ENCODE assay signal across 19 cellular contexts in genomic region chr3:171415070-171415469, GRCh38. TPM values are rescaled to one million over a fixed set of nuclear protein-coding genes. Genes with fewer than 3 reads are reported as not detected.
DNase-seq lines count a peak whose midpoint lies in the region; ATAC-seq and TF ChIP-seq lines count a peak whose summit lies in the region.
"Had no signal": no experiment of that assay in that cellular context is flagged by ENCODE, and none has a peak within 500 bp of the region (broad histone marks: within the 10 kb centered on the region; RNA-seq: fewer than 3 reads in every experiment).

No MANE protein-coding gene starts in this region.

- no peaks in the 10 kb centered on the region for H3K27me3 ChIP-seq in lower lobe of right lung (ENCODE audit: low read depth)
- H3K27me3 ChIP-seq: cardiac muscle cell, Peyer's patch, tibial artery had no signal

- no peaks in the 10 kb centered on the region for H3K27me3 Mint-ChIP-seq in activated naive CD8-positive, alpha-beta T cell treated with anti-CD3 and anti-CD28 coated beads, Interleukin-2, amount 50 U/mL, for 24 hours
- H3K27me3 Mint-ChIP-seq: activated CD8-positive, alpha-beta T cell treated with anti-CD3 and anti-CD28 coated beads for 36 hours had no signal

- peaks cover 13% of the 10 kb centered on the region for H3K4me1 ChIP-seq in lower lobe of right lung
- H3K4me1 ChIP-seq: prostate gland had no signal

- H3K27ac Mint-ChIP-seq in activated naive CD8-positive, alpha-beta T cell treated with anti-CD3 and anti-CD28 coated beads, Interleukin-2, amount 50 U/mL, for 24 hours, result no peak overlapping the region
- H3K27ac Mint-ChIP-seq: activated CD8-positive, alpha-beta T cell treated with anti-CD3 and anti-CD28 coated beads for 36 hours had no signal

- H3K4me3 ChIP-seq in lower lobe of right lung, result no peak overlapping the region
- H3K4me3 ChIP-seq: cardiac muscle cell, Peyer's patch, prostate gland, tibial artery had no signal

- no peaks in the 10 kb centered on the region for H3K9me3 Mint-ChIP-seq in activated naive CD8-positive, alpha-beta T cell treated with anti-CD3 and anti-CD28 coated beads, Interleukin-2, amount 50 U/mL, for 24 hours
- H3K9me3 Mint-ChIP-seq: activated CD8-positive, alpha-beta T cell treated with anti-CD3 and anti-CD28 coated beads for 36 hours had no signal

- H3K9me3 ChIP-seq in lower lobe of right lung, result no peaks in the 10 kb centered on the region
- H3K9me3 ChIP-seq: Peyer's patch, prostate gland, tibial artery had no signal

- intact Hi-C loops in lower lobe of right lung (cut with DNase I), result no loop called here

- peaks cover 35% of the 10 kb centered on the region for H3K4me1 Mint-ChIP-seq in activated naive CD8-positive, alpha-beta T cell treated with anti-CD3 and anti-CD28 coated beads, Interleukin-2, amount 50 U/mL, for 24 hours

- DNase-seq in Daoy (ENCODE audit: low read depth), result peak; percentile 8
- DNase-seq in NCI-H226, result peak; percentile 85
- peak; percentile 26 for DNase-seq in dedifferentiated amniotic fluid mesenchymal stem cell (ENCODE audit: extremely low spot score)
- no peak for DNase-seq in lower lobe of right lung
- no peak for DNase-seq in NCI-H1436 (lab: John Stamatoyannopoulos, UW)
- DNase-seq in iPS-NIHi7 (ENCODE audit: extremely low spot score), result no peak
- DNase-seq in GM19240 (ENCODE audit: insufficient read length, low spot score), result no peak
- DNase-seq in activated naive CD8-positive, alpha-beta T cell treated with anti-CD3 and anti-CD28 coated beads, Interleukin-2, amount 50 U/mL, for 24 hours, result no peak
- DNase-seq: activated CD8-positive, alpha-beta T cell treated with anti-CD3 and anti-CD28 coated beads for 36 hours; activated gamma-delta T cell; AML-193; NCI-H1105; NCI-H510A; Peyer's patch; stimulated activated CD4-positive, alpha-beta T cell treated with anti-CD3 and anti-CD28 coated beads, Interleukin-2, amount 100 ng/mL, for 24 hours; tibial artery had no signal

- peak; percentile 59 to 75 for ATAC-seq in lower lobe of right lung
- no peak for ATAC-seq in activated naive CD8-positive, alpha-beta T cell treated with anti-CD3 and anti-CD28 coated beads, Interleukin-2, amount 50 U/mL, for 24 hours
- ATAC-seq: activated CD8-positive, alpha-beta T cell treated with anti-CD3 and anti-CD28 coated beads for 36 hours; HepG2 had no signal

- no peak for TF ChIP-seq CTCF in lower lobe of right lung (IDR thresholded peaks at IDR 0.05)

- no peak overlapping the region for H3K27ac ChIP-seq in lower lobe of right lung
- H3K27ac ChIP-seq: cardiac muscle cell, Peyer's patch, prostate gland, tibial artery had no signal

- H3K36me3 ChIP-seq in lower lobe of right lung, result no peaks in the 10 kb centered on the region
- H3K36me3 ChIP-seq: cardiac muscle cell, Peyer's patch, prostate gland, tibial artery had no signal

- H3K36me3 Mint-ChIP-seq in activated naive CD8-positive, alpha-beta T cell treated with anti-CD3 and anti-CD28 coated beads, Interleukin-2, amount 50 U/mL, for 24 hours (ENCODE audit: low read depth), result peaks cover 4% of the 10 kb centered on the region

- H3K4me3 Mint-ChIP-seq in activated naive CD8-positive, alpha-beta T cell treated with anti-CD3 and anti-CD28 coated beads, Interleukin-2, amount 50 U/mL, for 24 hours, result no peak overlapping the region
- H3K4me3 Mint-ChIP-seq: activated CD8-positive, alpha-beta T cell treated with anti-CD3 and anti-CD28 coated beads for 36 hours had no signal

RNA-seq across cellular contexts. Expression of gene TNIK, which starts 45.1 kb away (rescaled TPM):
- total RNA-seq in Daoy (2014; rRNA removed; shearing (Covaris generic)), result 7.0 and 8.7 TPM in 2 replicates
- total RNA-seq in lower lobe of right lung, result 29.3 TPM

Comparison
In these comparisons a context has a peak if more than half of its experiments do, and no peak if none do; other contexts are left out.
1. DNase-seq: peak in Daoy (single experiment), NCI-H226 (single experiment) and dedifferentiated amniotic fluid mesenchymal stem cell (single experiment); none in lower lobe of right lung (single experiment), NCI-H1436 (single experiment), iPS-NIHi7 (single experiment), GM19240 (single experiment) and activated naive CD8-positive, alpha-beta T cell treated with anti-CD3 and anti-CD28 coated beads, Interleukin-2, amount 50 U/mL, for 24 hours (single experiment).